In genomic region chr3:79086514-79086913, GRCh38 we compare ENCODE assay signal across 9 cellular contexts.
DNase-seq lines count a peak whose midpoint lies in the region; ATAC-seq and TF ChIP-seq lines count a peak whose summit lies in the region.
"Had no signal": no experiment of that assay in that cellular context is flagged by ENCODE, and none has a peak within 500 bp of the region (broad histone marks: within the 10 kb centered on the region; RNA-seq: fewer than 3 reads in every experiment).

No MANE protein-coding gene starts in this region.

- TF ChIP-seq CTCF in GM12873 (IDR thresholded peaks at IDR 0.05; ENCODE audit: insufficient read depth, low read depth, low read length, missing control alignments) = peak; percentile 74
- peak; percentile 19 to 79 (median 67) for TF ChIP-seq CTCF in esophagus squamous epithelium (IDR thresholded peaks at IDR 0.05)

- no peaks in the 10 kb centered on the region for H3K36me3 ChIP-seq in esophagus squamous epithelium
- H3K36me3 ChIP-seq: ovary had no signal

- no peaks in the 10 kb centered on the region for H3K36me3 Mint-ChIP-seq in activated T-cell treated with anti-CD3 and anti-CD28 coated beads, Interleukin-2, amount 50 U/mL, for 24 hours (ENCODE audit: low read depth)

- H3K9me3 ChIP-seq in esophagus squamous epithelium = no peaks in the 10 kb centered on the region
- H3K9me3 ChIP-seq: ovary had no signal

- no peak overlapping the region for H3K4me3 ChIP-seq in esophagus squamous epithelium
- H3K4me3 ChIP-seq: ovary had no signal

- no peaks in the 10 kb centered on the region for H3K4me1 Mint-ChIP-seq in activated T-cell treated with anti-CD3 and anti-CD28 coated beads, Interleukin-2, amount 50 U/mL, for 24 hours (ENCODE audit: low read depth)

- peaks cover 0 to 11% (median 3%) of the 10 kb centered on the region in 3 donors for H3K4me1 ChIP-seq in esophagus squamous epithelium

- WGBS in esophagus squamous epithelium, 2 donors = 5 to 8% methylated on average over 6 of the region's 6 CpGs

- intact Hi-C loops in esophagus squamous epithelium (cut with DNase I) = loop anchor here (10.0 kb wide), 1 partner anchor 278 kb away; no protein-coding TSS in a partner anchor

- TF ChIP-seq POLR2A in esophagus squamous epithelium (IDR thresholded peaks at IDR 0.05) = no peak

- in situ Hi-C loops in ACHN (cut with HindIII; ENCODE audit: low pct_ligation_motif_present, low pct_unique_long_range_greater_than_20kb, low sequenced_read_pairs) = no loop called here

- H3K9me3 Mint-ChIP-seq in activated T-cell treated with anti-CD3 and anti-CD28 coated beads, Interleukin-2, amount 50 U/mL, for 24 hours = peaks cover 3% of the 10 kb centered on the region

- no peak overlapping the region for H3K4me3 Mint-ChIP-seq in activated T-cell treated with anti-CD3 and anti-CD28 coated beads, Interleukin-2, amount 50 U/mL, for 24 hours

- DNase-seq in ACHN = peak; percentile 55
- peak; percentile 37 for DNase-seq in MV-4-11 (lab: John Stamatoyannopoulos, UW)
- peak; percentile 50 for DNase-seq in SW480 (ENCODE audit: low spot score)
- no peak for DNase-seq in esophagus squamous epithelium (lab: John Stamatoyannopoulos, UW)
- DNase-seq in nucleus accumbens (lab: John Stamatoyannopoulos, UW) = peak in 32 of 56 donors; percentile 0 to 62 (median 12)
- DNase-seq in activated T-cell treated with anti-CD3 and anti-CD28 coated beads, Interleukin-2, amount 50 U/mL, for 24 hours = no peak

- no peaks in the 10 kb centered on the region for H3K27me3 Mint-ChIP-seq in activated T-cell treated with anti-CD3 and anti-CD28 coated beads, Interleukin-2, amount 50 U/mL, for 24 hours

- no peak overlapping the region for H3K27ac ChIP-seq in esophagus squamous epithelium
- H3K27ac ChIP-seq: ovary had no signal

- ATAC-seq in HG02588 (IDR thresholded peaks at IDR 0.05; ENCODE audit: unreplicated experiment) = peak; percentile 77

- H3K27me3 ChIP-seq in esophagus squamous epithelium = no peaks in the 10 kb centered on the region
- H3K27me3 ChIP-seq: ovary had no signal

- H3K27ac Mint-ChIP-seq in activated T-cell treated with anti-CD3 and anti-CD28 coated beads, Interleukin-2, amount 50 U/mL, for 24 hours = no peak overlapping the region

Comparison
In these comparisons a context has a peak if more than half of its experiments do, and no peak if none do; other contexts are left out.
1. DNase-seq: peak in ACHN (single experiment), MV-4-11 (single experiment), SW480 (single experiment) and nucleus accumbens (32 of 56); none in esophagus squamous epithelium (single experiment) and activated T-cell treated with anti-CD3 and anti-CD28 coated beads, Interleukin-2, amount 50 U/mL, for 24 hours (single experiment).